2 cellular contexts compared by ENCODE assay signal in the genomic region with DNA sequence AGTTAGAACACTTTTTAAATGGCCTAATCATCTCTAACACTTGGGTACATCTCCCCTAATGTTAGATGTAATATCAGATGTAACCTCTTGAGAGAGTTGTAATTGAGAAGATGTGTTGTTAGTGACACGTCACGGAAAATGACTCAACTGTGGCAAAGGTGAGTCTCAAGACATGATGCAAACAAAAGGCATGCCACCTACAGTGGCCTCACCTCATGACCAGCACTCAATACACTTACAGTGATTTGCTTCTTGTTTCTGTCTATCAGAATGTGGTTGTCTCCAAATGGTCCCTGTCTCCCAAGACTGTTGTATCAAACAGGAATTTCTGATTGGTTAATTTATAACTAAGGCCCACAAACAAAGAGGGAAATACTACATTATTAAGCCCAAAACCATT.
TF ChIP-seq lines count a peak whose summit lies in the region.

No MANE protein-coding gene starts in this region.

TF ChIP-seq in IMR-90, 13 proteins besides CTCF, POLR2A, EP300 and RAD21:
- TF ChIP-seq MXI1 (IDR thresholded peaks at IDR 0.05; ENCODE audit: borderline replicate concordance, low read depth, low read length) (no peak), MAFK (IDR thresholded peaks at IDR 0.05; ENCODE audit: low read depth, low read length) (no peak), CHD1 (IDR thresholded peaks at IDR 0.05; ENCODE audit: low read depth, low read length) (no peak), MAZ (IDR thresholded peaks at IDR 0.05; ENCODE audit: borderline replicate concordance, low read depth, low read length) (no peak), BHLHE40 (IDR thresholded peaks at IDR 0.05; ENCODE audit: low read depth, low read length) (no peak), RCOR1 (IDR thresholded peaks at IDR 0.05; ENCODE audit: insufficient replicate concordance, low read length) (no peak), SMC3 (IDR thresholded peaks at IDR 0.05; ENCODE audit: low read depth, low read length) (no peak), RFX5 (IDR thresholded peaks at IDR 0.05; ENCODE audit: low read depth, low read length) (no peak), NFE2L2 (IDR thresholded peaks at IDR 0.05; ENCODE audit: low read depth, low read length) (no peak), FOS (IDR thresholded peaks at IDR 0.05; ENCODE audit: low read depth, low read length) (no peak), CEBPB (IDR thresholded peaks at IDR 0.05; ENCODE audit: low read depth, low read length) (no peak)
- TF ChIP-seq, protein P1, sequence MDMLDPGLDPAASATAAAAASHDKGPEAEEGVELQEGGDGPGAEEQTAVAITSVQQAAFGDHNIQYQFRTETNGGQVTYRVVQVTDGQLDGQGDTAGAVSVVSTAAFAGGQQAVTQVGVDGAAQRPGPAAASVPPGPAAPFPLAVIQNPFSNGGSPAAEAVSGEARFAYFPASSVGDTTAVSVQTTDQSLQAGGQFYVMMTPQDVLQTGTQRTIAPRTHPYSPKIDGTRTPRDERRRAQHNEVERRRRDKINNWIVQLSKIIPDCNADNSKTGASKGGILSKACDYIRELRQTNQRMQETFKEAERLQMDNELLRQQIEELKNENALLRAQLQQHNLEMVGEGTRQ (IDR thresholded peaks at IDR 0.05; ENCODE audit: low read depth, low read length), result no peak
- TF ChIP-seq, protein P2, sequence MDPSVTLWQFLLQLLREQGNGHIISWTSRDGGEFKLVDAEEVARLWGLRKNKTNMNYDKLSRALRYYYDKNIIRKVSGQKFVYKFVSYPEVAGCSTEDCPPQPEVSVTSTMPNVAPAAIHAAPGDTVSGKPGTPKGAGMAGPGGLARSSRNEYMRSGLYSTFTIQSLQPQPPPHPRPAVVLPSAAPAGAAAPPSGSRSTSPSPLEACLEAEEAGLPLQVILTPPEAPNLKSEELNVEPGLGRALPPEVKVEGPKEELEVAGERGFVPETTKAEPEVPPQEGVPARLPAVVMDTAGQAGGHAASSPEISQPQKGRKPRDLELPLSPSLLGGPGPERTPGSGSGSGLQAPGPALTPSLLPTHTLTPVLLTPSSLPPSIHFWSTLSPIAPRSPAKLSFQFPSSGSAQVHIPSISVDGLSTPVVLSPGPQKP (IDR thresholded peaks at IDR 0.05; ENCODE audit: borderline replicate concordance, low read depth, low read length), result no peak

TF ChIP-seq in K562, 482 proteins besides CTCF, POLR2A, EP300 and RAD21:
- TF ChIP-seq, protein P1 (CRISPR knock-in tag; IDR thresholded peaks at IDR 0.05), result no peak
- no peak for TF ChIP-seq ZNF316 (IDR thresholded peaks at IDR 0.05)
- TF ChIP-seq ATF3 (IDR thresholded peaks at IDR 0.05), result 0 out of 2 replicates have a peak, but pooled peaks have one; percentile 12
- no peak for TF ChIP-seq ATF3 (CRISPR knock-in tag; conservative IDR thresholded peaks at IDR 0.05)
- TF ChIP-seq BRD4 (IDR thresholded peaks at IDR 0.05), result no peak
- TF ChIP-seq YBX1 (IDR thresholded peaks at IDR 0.05), result no peak
- TF ChIP-seq KAT2B (IDR thresholded peaks at IDR 0.05; ENCODE audit: low read depth, low read length), result no peak
- TF ChIP-seq POLR3G (IDR thresholded peaks at IDR 0.05; ENCODE audit: extremely low read depth, insufficient read length, insufficient replicate concordance), result no peak
- TF ChIP-seq CC2D1A (IDR thresholded peaks at IDR 0.05), result no peak
- TF ChIP-seq RBM15 (IDR thresholded peaks at IDR 0.05; ENCODE audit: insufficient read depth, low read length), result no peak
TF ChIP-seq in K562: peak in this region for 1.
